Comparison of ENCODE assay signal across 9 cellular contexts in the genomic region with DNA sequence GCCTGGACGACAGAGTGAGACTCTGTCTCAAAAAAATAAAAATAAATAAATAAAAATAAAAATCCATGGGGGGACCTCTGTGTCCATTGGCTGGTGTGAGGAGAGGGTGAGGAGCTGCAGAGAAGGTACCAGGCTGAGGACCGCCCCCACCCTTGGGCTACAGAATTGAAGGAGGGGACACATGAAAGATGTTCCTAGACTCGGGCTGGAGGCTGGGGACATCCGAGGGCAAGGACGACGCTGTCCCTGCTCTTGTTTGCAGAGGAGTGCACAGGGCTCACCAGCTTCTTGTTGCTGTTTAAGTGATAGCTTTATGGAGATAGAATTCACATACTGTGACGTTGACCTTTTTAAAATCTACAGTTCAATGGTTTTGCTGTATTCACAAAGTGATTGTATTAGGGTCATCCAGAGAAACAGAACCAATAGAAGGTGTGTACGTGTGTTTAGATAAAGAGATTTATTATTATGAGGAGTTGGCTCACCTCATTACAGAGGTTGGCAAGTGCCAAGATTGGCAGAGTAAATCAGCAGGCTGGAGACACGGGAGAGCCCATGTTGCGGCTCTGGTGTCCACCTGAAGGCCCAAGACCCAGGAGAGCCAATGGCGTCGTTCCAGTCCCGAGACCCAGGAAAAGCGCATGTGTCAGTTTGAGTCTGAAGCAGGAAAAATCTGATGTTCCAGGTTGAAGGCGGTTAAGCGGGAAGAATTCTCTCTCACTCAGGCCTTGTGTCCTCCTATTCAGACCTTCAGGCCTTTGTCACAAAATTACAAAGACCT.
A peak's percentile ranks its signal among the peaks of the same experiment; 100 is the strongest.
DNase-seq lines count a peak whose midpoint lies in the region; ATAC-seq and TF ChIP-seq lines count a peak whose summit lies in the region.
"Had no signal": no experiment of that assay in that cellular context is flagged by ENCODE, and none has a peak within 500 bp of the region (broad histone marks: within the 10 kb centered on the region; RNA-seq: fewer than 3 reads in every experiment).

No MANE protein-coding gene starts in this region.

- ATAC-seq in memory B cell (ENCODE audit: low read depth): no peak
- ATAC-seq in GM19035 (IDR thresholded peaks at IDR 0.05; ENCODE audit: unreplicated experiment): no peak

- H3K9me3 Mint-ChIP-seq in activated naive CD4-positive, alpha-beta T cell treated with anti-CD3 and anti-CD28 coated beads, Interleukin-2, amount 10 ng/mL, durations not matched to agents 7 days and 5 days: no peaks in the 10 kb centered on the region
- H3K9me3 Mint-ChIP-seq in activated T-helper 2 cell treated with anti-CD3 and anti-CD28 coated beads, Interferon-gamma antibody, Interleukin-2, Interleukin-4, amounts not matched to agents 10 μg/mL and 5 μg/mL and 100 μg/mL, durations not matched to agents 14 hours and 24 hours and 36 hours: no peaks in the 10 kb centered on the region
- H3K9me3 Mint-ChIP-seq in memory B cell: peaks cover 3% of the 10 kb centered on the region

- TF ChIP-seq CTCF in thyroid gland (IDR thresholded peaks at IDR 0.05): no peak

- TF ChIP-seq POLR2A in thyroid gland (IDR thresholded peaks at IDR 0.05): no peak

- no peaks in the 10 kb centered on the region for H3K27me3 Mint-ChIP-seq in activated naive CD4-positive, alpha-beta T cell treated with anti-CD3 and anti-CD28 coated beads, Interleukin-2, amount 10 ng/mL, durations not matched to agents 7 days and 5 days
- no peaks in the 10 kb centered on the region for H3K27me3 Mint-ChIP-seq in activated T-helper 2 cell treated with anti-CD3 and anti-CD28 coated beads, Interferon-gamma antibody, Interleukin-2, Interleukin-4, amounts not matched to agents 10 μg/mL and 5 μg/mL and 100 μg/mL, durations not matched to agents 14 hours and 24 hours and 36 hours (ENCODE audit: low read depth)
- no peaks in the 10 kb centered on the region for H3K27me3 Mint-ChIP-seq in memory B cell

- H3K27ac Mint-ChIP-seq in activated naive CD4-positive, alpha-beta T cell treated with anti-CD3 and anti-CD28 coated beads, Interleukin-2, amount 10 ng/mL, durations not matched to agents 7 days and 5 days: peak overlapping the region; percentile 94
- H3K27ac Mint-ChIP-seq in activated T-helper 2 cell treated with anti-CD3 and anti-CD28 coated beads, Interferon-gamma antibody, Interleukin-2, Interleukin-4, amounts not matched to agents 10 μg/mL and 5 μg/mL and 100 μg/mL, durations not matched to agents 14 hours and 24 hours and 36 hours: peak overlapping the region; percentile 99
- peak overlapping the region; percentile 98 for H3K27ac Mint-ChIP-seq in memory B cell

- H3K9me3 ChIP-seq in thyroid gland: no peaks in the 10 kb centered on the region

- peaks cover 90% of the 10 kb centered on the region for H3K4me1 Mint-ChIP-seq in activated naive CD4-positive, alpha-beta T cell treated with anti-CD3 and anti-CD28 coated beads, Interleukin-2, amount 10 ng/mL, durations not matched to agents 7 days and 5 days
- peaks cover 69% of the 10 kb centered on the region for H3K4me1 Mint-ChIP-seq in activated T-helper 2 cell treated with anti-CD3 and anti-CD28 coated beads, Interferon-gamma antibody, Interleukin-2, Interleukin-4, amounts not matched to agents 10 μg/mL and 5 μg/mL and 100 μg/mL, durations not matched to agents 14 hours and 24 hours and 36 hours (ENCODE audit: low read depth)
- H3K4me1 Mint-ChIP-seq in memory B cell: peaks cover 50% of the 10 kb centered on the region

- 70 to 78% methylated on average over 16 of the region's 16 CpGs for WGBS in thyroid gland, 2 donors

- no peak overlapping the region for H3K4me3 ChIP-seq in thyroid gland (replicated peaks in 1 of 3)

- peaks cover 18 to 36% of the 10 kb centered on the region in 2 donors for H3K4me1 ChIP-seq in thyroid gland

- no peak for DNase-seq in activated naive CD4-positive, alpha-beta T cell treated with anti-CD3 and anti-CD28 coated beads, Interleukin-2, amount 10 ng/mL, durations not matched to agents 7 days and 5 days
- no peak for DNase-seq in activated naive CD4-positive, alpha-beta T cell (lab: John Stamatoyannopoulos, UW)
- no peak for DNase-seq in activated T-helper 2 cell treated with anti-CD3 and anti-CD28 coated beads, Interferon-gamma antibody, Interleukin-2, Interleukin-4, amounts not matched to agents 10 μg/mL and 5 μg/mL and 100 μg/mL, durations not matched to agents 14 hours and 24 hours and 36 hours (ENCODE audit: low spot score)
- DNase-seq in memory B cell (ENCODE audit: low spot score in 2 of 2): no peak
- no peak for DNase-seq in thyroid gland
- no peak for DNase-seq in SK-N-DZ (ENCODE audit: low spot score)
- DNase-seq in C1 segment of cervical spinal cord (lab: John Stamatoyannopoulos, UW): no peak
- DNase-seq: dermis blood vessel endothelial cell had no signal

- no peaks in the 10 kb centered on the region for H3K27me3 ChIP-seq in thyroid gland

- peaks cover 66% of the 10 kb centered on the region for H3K36me3 Mint-ChIP-seq in activated naive CD4-positive, alpha-beta T cell treated with anti-CD3 and anti-CD28 coated beads, Interleukin-2, amount 10 ng/mL, durations not matched to agents 7 days and 5 days
- H3K36me3 Mint-ChIP-seq in activated T-helper 2 cell treated with anti-CD3 and anti-CD28 coated beads, Interferon-gamma antibody, Interleukin-2, Interleukin-4, amounts not matched to agents 10 μg/mL and 5 μg/mL and 100 μg/mL, durations not matched to agents 14 hours and 24 hours and 36 hours (ENCODE audit: low read depth): peaks cover 60% of the 10 kb centered on the region
- H3K36me3 Mint-ChIP-seq in memory B cell: peaks cover 6% of the 10 kb centered on the region

- H3K4me3 Mint-ChIP-seq in activated naive CD4-positive, alpha-beta T cell treated with anti-CD3 and anti-CD28 coated beads, Interleukin-2, amount 10 ng/mL, durations not matched to agents 7 days and 5 days: peak overlapping the region; percentile 100
- peak overlapping the region; percentile 99 for H3K4me3 Mint-ChIP-seq in activated T-helper 2 cell treated with anti-CD3 and anti-CD28 coated beads, Interferon-gamma antibody, Interleukin-2, Interleukin-4, amounts not matched to agents 10 μg/mL and 5 μg/mL and 100 μg/mL, durations not matched to agents 14 hours and 24 hours and 36 hours (ENCODE audit: low read depth)
- H3K4me3 Mint-ChIP-seq in memory B cell: peak overlapping the region; percentile 74

- H3K36me3 ChIP-seq in thyroid gland: no peaks in the 10 kb centered on the region

- CTCF ChIA-PET in activated naive CD4-positive, alpha-beta T cell treated with anti-CD3 and anti-CD28 coated beads, Interleukin-2, amount 10 ng/mL, durations not matched to agents 7 days and 5 days (lab: Charles Lee): no interaction called here

- H3K27ac ChIP-seq in thyroid gland: peak overlapping the region in 2 of 3 donors; percentile 27 to 35

- intact Hi-C loops in activated T-helper 2 cell treated with anti-CD3 and anti-CD28 coated beads, Interferon-gamma antibody, Interleukin-2, Interleukin-4, amounts not matched to agents 10 μg/mL and 5 μg/mL and 100 μg/mL, durations not matched to agents 14 hours and 24 hours and 36 hours (cut with micrococcal nuclease): loop anchor here (2.0 kb wide), 1 partner anchor 57 kb away; no protein-coding TSS in a partner anchor
- intact Hi-C loops in thyroid gland (cut with DNase I): no loop called here
